14 cellular contexts compared by ENCODE assay signal in the genomic region with DNA sequence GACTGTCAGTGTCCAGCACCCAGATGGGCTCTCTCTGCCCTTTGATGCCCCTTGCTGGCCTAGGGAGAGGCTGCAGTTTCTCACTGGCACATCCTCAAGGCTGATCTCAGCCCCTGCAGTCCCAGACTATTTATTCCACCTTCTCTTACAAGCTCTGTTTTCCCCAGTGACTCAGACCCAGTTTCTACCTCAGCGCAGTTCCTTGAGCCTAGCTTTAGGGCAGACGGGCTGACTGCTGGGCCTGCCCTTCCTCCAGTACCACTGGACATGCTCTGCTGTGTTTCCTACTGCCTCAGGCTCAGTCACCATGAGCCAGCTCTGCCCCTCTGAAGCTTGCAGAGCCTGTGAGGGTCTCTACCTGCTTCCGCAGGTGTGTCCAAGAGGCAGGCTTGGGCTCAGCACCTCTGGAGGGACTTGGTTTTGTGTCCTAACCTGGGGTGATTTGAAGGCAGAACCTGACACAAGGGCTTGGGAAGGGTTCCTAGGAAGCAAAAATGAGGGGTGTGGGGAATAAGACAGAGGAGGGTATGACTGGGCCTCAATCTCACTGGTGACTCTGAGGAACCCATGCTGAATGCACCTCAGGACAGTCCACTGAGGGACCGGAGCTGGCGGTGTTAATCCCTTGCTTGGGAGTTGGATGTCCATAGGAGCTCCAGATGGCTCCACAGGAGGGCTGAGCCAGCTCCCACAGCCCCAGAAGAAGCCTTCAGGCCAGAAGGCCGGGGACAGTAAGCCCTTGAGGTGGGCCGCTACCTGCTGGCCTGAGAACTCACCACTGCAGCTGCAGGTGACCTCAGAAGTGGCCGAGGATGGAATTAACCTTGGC.
"Had no signal": no experiment of that assay in that cellular context is flagged by ENCODE, and none has a peak within 500 bp of the region (broad histone marks: within the 10 kb centered on the region; RNA-seq: fewer than 3 reads in every experiment).

No MANE protein-coding gene starts in this region.

- ATAC-seq: activated naive CD8-positive, alpha-beta T cell treated with anti-CD3 and anti-CD28 coated beads, Interleukin-2, amount 50 U/mL, for 24 hours; activated T-helper 17 cell treated with anti-CD3 and anti-CD28 coated beads, Interleukin-2, amount 50 U/mL, for 72 hours; effector memory CD8-positive, alpha-beta T cell; gastrocnemius medialis; left colon; lower lobe of right lung; WTC11 had no signal

- H3K4me1 Mint-ChIP-seq: activated naive CD8-positive, alpha-beta T cell treated with anti-CD3 and anti-CD28 coated beads, Interleukin-2, amount 50 U/mL, for 24 hours; activated T-helper 17 cell treated with anti-CD3 and anti-CD28 coated beads, Interleukin-2, amount 50 U/mL, for 72 hours had no signal

- H3K4me3 Mint-ChIP-seq: activated naive CD4-positive, alpha-beta T cell treated with anti-CD3 and anti-CD28 coated beads for 36 hours; activated naive CD8-positive, alpha-beta T cell treated with anti-CD3 and anti-CD28 coated beads, Interleukin-2, amount 50 U/mL, for 24 hours; activated T-helper 17 cell treated with anti-CD3 and anti-CD28 coated beads, Interleukin-2, amount 50 U/mL, for 72 hours; effector memory CD8-positive, alpha-beta T cell; stimulated activated naive CD8-positive, alpha-beta T cell treated with anti-CD3 and anti-CD28 coated beads, Interleukin-15, Interleukin-2, amounts not matched to agents 100 ng/mL and 50 ng/mL, for 24 hours; T-helper 1 cell treated with Interleukin-12 subunit alpha and Interleukin-12 subunit beta and Interleukin-4 antibody, amounts not matched to agents 30 μg/mL and 1 μg/mL, for 36 hours; WTC11 had no signal

- H3K27ac Mint-ChIP-seq: activated naive CD4-positive, alpha-beta T cell treated with anti-CD3 and anti-CD28 coated beads for 36 hours; activated naive CD8-positive, alpha-beta T cell treated with anti-CD3 and anti-CD28 coated beads, Interleukin-2, amount 50 U/mL, for 24 hours; activated T-helper 17 cell treated with anti-CD3 and anti-CD28 coated beads, Interleukin-2, amount 50 U/mL, for 72 hours; effector memory CD8-positive, alpha-beta T cell; stimulated activated naive CD8-positive, alpha-beta T cell treated with anti-CD3 and anti-CD28 coated beads, Interleukin-15, Interleukin-2, amounts not matched to agents 100 ng/mL and 50 ng/mL, for 24 hours; T-helper 1 cell treated with Interleukin-12 subunit alpha and Interleukin-12 subunit beta and Interleukin-4 antibody, amounts not matched to agents 30 μg/mL and 1 μg/mL, for 36 hours; WTC11 had no signal

- DNase-seq: activated CD4-positive, alpha-beta T cell treated with anti-CD3 and anti-CD28 coated beads for 48 hours; activated naive CD4-positive, alpha-beta T cell treated with anti-CD3 and anti-CD28 coated beads for 36 hours; activated naive CD8-positive, alpha-beta T cell treated with anti-CD3 and anti-CD28 coated beads, Interleukin-2, amount 50 U/mL, for 24 hours; cerebellar nuclear complex; dermis blood vessel endothelial cell; effector memory CD8-positive, alpha-beta T cell; gastrocnemius medialis; heart right ventricle; left colon; lower lobe of right lung had no signal
